In the genomic region with DNA sequence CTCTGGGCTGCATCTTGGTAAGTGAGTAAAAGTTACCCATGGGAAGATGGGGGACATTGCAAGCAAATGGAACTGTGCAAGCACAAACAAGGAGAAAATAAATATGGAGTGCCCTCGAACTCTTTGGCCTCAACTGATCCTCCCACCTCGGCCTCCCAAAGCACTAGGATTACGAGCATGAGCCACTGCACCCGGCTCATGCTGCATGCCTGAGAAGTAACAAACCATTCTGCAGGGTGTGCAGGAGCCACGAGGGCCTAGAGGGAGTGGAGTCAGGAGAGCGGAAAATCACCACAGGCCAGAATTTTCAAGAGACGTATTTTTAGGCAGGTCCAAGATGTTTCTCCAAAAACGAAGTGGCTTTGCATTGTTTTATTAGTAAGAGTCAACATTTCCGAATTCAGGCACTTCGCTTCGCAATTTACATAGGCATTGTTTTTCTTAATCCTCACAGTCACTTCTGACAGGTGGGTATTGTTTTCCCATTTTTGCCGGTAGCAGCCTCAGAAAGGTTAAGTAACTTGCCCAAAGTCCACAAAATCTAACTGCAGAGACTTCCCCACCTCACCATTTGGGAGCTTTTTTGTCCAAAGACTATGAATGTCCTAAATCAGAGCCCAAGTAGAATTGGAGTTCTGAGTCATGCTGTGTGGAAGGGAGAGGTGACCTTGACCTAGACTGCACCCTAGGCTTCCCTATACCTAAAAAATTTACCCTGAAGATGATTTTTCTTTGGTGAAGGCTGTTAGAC, we compare ENCODE assay signal across 22 cellular contexts.
"Had no signal": no experiment of that assay in that cellular context is flagged by ENCODE, and none has a peak within 500 bp of the region (broad histone marks: within the 10 kb centered on the region; RNA-seq: fewer than 3 reads in every experiment).

No MANE protein-coding gene starts in this region.

- H3K36me3 ChIP-seq: lower lobe of right lung, ovary, prostate gland, right atrium auricular region, upper lobe of left lung had no signal

- H3K9me3 ChIP-seq: heart right ventricle, lower lobe of right lung, ovary, prostate gland, right atrium auricular region, upper lobe of left lung had no signal

- H3K27me3 ChIP-seq: heart right ventricle, ovary, right atrium auricular region, upper lobe of left lung had no signal

- H3K36me3 Mint-ChIP-seq: activated CD4-positive, alpha-beta memory T cell treated with anti-CD3 and anti-CD28 coated beads for 36 hours; activated naive CD4-positive, alpha-beta T cell treated with anti-CD3 and anti-CD28 coated beads, Interleukin-2, amount 10 ng/mL, durations not matched to agents 7 days and 5 days had no signal

- H3K9me3 Mint-ChIP-seq: activated CD4-positive, alpha-beta memory T cell treated with anti-CD3 and anti-CD28 coated beads for 36 hours; activated naive CD4-positive, alpha-beta T cell treated with anti-CD3 and anti-CD28 coated beads, Interleukin-2, amount 10 ng/mL, durations not matched to agents 7 days and 5 days; activated T-cell treated with anti-CD3 and anti-CD28 coated beads, Interleukin-2, amount 50 U/mL, for 72 hours; immature natural killer cell; naive thymus-derived CD4-positive, alpha-beta T cell; neural crest cell had no signal

- H3K4me1 Mint-ChIP-seq: activated naive CD4-positive, alpha-beta T cell treated with anti-CD3 and anti-CD28 coated beads, Interleukin-2, amount 10 ng/mL, durations not matched to agents 7 days and 5 days had no signal

- H3K27ac ChIP-seq: epithelial cell of prostate, heart right ventricle, lower lobe of right lung, ovary, prostate gland, right atrium auricular region, upper lobe of left lung had no signal

- H3K4me3 Mint-ChIP-seq: activated CD4-positive, alpha-beta memory T cell treated with anti-CD3 and anti-CD28 coated beads for 36 hours; activated naive CD4-positive, alpha-beta T cell treated with anti-CD3 and anti-CD28 coated beads, Interleukin-2, amount 10 ng/mL, durations not matched to agents 7 days and 5 days; activated T-cell treated with anti-CD3 and anti-CD28 coated beads, Interleukin-2, amount 50 U/mL, for 72 hours; immature natural killer cell; naive thymus-derived CD4-positive, alpha-beta T cell; neural crest cell; T-helper 17 cell had no signal

- DNase-seq: activated CD4-positive, alpha-beta memory T cell treated with anti-CD3 and anti-CD28 coated beads for 36 hours; activated CD4-positive, alpha-beta T cell treated with anti-CD3 and anti-CD28 coated beads for 48 hours; activated effector memory CD4-positive, alpha-beta T cell treated with Interleukin-2 at 50 U/mL for 16 hours; activated naive CD4-positive, alpha-beta T cell treated with anti-CD3 and anti-CD28 coated beads, Interleukin-2, amount 10 ng/mL, durations not matched to agents 7 days and 5 days; activated T-cell treated with anti-CD3 and anti-CD28 coated beads, Interleukin-2, amount 50 U/mL, for 72 hours; amygdala; cerebellar nuclear complex; cortex of kidney; heart right ventricle; immature natural killer cell; lower lobe of right lung; naive thymus-derived CD4-positive, alpha-beta T cell; ovary; stimulated activated CD4-positive, alpha-beta T cell treated with anti-CD3 and anti-CD28 coated beads, Interleukin-2, amount 100 ng/mL, for 24 hours; stimulated activated naive CD4-positive, alpha-beta T cell treated with Interleukin-2 at 50 U/mL for 16 hours; SW 1271; T-helper 17 cell; upper lobe of left lung had no signal

- H3K4me3 ChIP-seq: heart right ventricle, lower lobe of right lung, ovary, prostate gland, right atrium auricular region, upper lobe of left lung had no signal

- H3K4me1 ChIP-seq: prostate gland had no signal

- H3K27me3 Mint-ChIP-seq: activated CD4-positive, alpha-beta memory T cell treated with anti-CD3 and anti-CD28 coated beads for 36 hours; activated naive CD4-positive, alpha-beta T cell treated with anti-CD3 and anti-CD28 coated beads, Interleukin-2, amount 10 ng/mL, durations not matched to agents 7 days and 5 days; naive thymus-derived CD4-positive, alpha-beta T cell; T-helper 17 cell had no signal

- H3K27ac Mint-ChIP-seq: activated CD4-positive, alpha-beta memory T cell treated with anti-CD3 and anti-CD28 coated beads for 36 hours; activated naive CD4-positive, alpha-beta T cell treated with anti-CD3 and anti-CD28 coated beads, Interleukin-2, amount 10 ng/mL, durations not matched to agents 7 days and 5 days; activated T-cell treated with anti-CD3 and anti-CD28 coated beads, Interleukin-2, amount 50 U/mL, for 72 hours; T-helper 17 cell had no signal
